Comparison of ENCODE assay signal across 1 cellular context in the genomic region with DNA sequence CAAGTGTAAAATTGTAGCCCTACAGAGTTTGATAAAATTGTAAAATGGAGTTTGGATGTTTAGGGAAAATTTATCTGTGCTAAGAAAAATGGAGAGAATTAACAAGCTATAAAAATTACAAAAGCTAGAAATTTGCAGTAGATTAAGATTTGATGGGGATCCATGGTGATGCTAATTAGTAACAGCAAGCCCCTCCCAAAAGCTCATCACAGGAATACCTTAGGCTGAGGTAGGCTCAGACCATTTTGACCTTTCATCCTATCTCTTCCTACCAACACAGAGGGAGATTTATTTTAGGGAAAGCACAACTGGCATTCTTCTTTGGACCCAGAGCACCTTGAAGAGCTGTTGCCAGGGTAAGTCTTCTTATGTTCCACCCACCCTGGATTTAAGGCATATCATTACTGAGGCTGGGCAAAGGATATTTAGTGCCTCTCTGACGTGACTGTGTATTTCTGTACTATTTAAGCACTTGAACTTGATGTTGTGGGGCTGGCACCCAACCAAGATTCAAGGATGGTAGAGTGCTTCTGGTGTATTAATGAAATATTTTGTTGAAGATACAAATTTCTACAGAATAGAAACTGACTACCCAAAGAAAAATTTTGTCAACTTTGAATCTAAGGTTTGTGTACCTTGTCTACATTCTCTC.
TF ChIP-seq lines count a peak whose summit lies in the region.

No MANE protein-coding gene starts in this region.

TF ChIP-seq in IMR-90, 13 proteins besides CTCF, POLR2A, EP300 and RAD21:
- TF ChIP-seq MAFK (IDR thresholded peaks at IDR 0.05; ENCODE audit: low read depth, low read length) (no peak), RFX5 (IDR thresholded peaks at IDR 0.05; ENCODE audit: low read depth, low read length) (no peak), BHLHE40 (IDR thresholded peaks at IDR 0.05; ENCODE audit: low read depth, low read length) (no peak), SMC3 (IDR thresholded peaks at IDR 0.05; ENCODE audit: low read depth, low read length) (no peak), MAZ (IDR thresholded peaks at IDR 0.05; ENCODE audit: borderline replicate concordance, low read depth, low read length) (no peak), CEBPB (IDR thresholded peaks at IDR 0.05; ENCODE audit: low read depth, low read length) (no peak)
- TF ChIP-seq, protein P1, sequence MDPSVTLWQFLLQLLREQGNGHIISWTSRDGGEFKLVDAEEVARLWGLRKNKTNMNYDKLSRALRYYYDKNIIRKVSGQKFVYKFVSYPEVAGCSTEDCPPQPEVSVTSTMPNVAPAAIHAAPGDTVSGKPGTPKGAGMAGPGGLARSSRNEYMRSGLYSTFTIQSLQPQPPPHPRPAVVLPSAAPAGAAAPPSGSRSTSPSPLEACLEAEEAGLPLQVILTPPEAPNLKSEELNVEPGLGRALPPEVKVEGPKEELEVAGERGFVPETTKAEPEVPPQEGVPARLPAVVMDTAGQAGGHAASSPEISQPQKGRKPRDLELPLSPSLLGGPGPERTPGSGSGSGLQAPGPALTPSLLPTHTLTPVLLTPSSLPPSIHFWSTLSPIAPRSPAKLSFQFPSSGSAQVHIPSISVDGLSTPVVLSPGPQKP (IDR thresholded peaks at IDR 0.05; ENCODE audit: borderline replicate concordance, low read depth, low read length), result no peak
